Comparison of ENCODE assay signal across 21 cellular contexts in the genomic region with DNA sequence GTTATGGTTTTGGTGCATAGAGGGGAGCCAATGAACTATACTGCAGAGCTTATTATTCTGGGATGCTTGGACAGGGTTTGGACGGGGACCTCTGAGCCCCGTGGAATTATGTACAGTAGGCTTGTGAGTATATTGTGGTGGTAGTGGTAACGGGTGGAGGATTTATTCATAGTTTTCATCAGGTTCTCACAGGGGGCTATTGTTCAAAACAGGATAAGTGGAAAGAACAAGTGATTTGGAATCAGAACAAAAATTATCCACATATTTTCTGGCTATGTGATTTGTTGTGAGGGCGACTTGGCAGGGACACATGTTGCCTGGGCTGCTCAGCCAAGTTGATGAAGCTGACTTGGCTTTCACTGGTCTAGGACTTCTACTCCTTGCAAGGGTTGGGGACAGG.
"Had no signal": no experiment of that assay in that cellular context is flagged by ENCODE, and none has a peak within 500 bp of the region (broad histone marks: within the 10 kb centered on the region; RNA-seq: fewer than 3 reads in every experiment).

No MANE protein-coding gene starts in this region.

- H3K4me1 ChIP-seq: esophagus muscularis mucosa, foreskin keratinocyte, gastroesophageal sphincter had no signal

- H3K4me3 ChIP-seq: coronary artery, dorsolateral prefrontal cortex, esophagus muscularis mucosa, gastroesophageal sphincter, heart left ventricle, hepatocyte, left ventricle myocardium inferior, lower lobe of right lung, mucosa of descending colon had no signal

- H3K27ac ChIP-seq: coronary artery, dorsolateral prefrontal cortex, esophagus muscularis mucosa, foreskin keratinocyte, gastroesophageal sphincter, heart left ventricle, hepatocyte, left ventricle myocardium inferior, lower lobe of right lung had no signal

- DNase-seq: dermis blood vessel endothelial cell; dorsolateral prefrontal cortex; effector CD4-positive, alpha-beta T cell; effector memory CD4-positive, alpha-beta T cell; foreskin keratinocyte; heart left ventricle; hypothalamus; immature natural killer cell; islet precursor cell; kidney; kidney glomerular epithelial cell; left colon; left ventricle myocardium inferior; lower lobe of right lung; mesenchymal stem cell; mucosa of descending colon; naive B cell had no signal

- H3K9me3 ChIP-seq: esophagus muscularis mucosa, gastroesophageal sphincter, heart left ventricle, left ventricle myocardium inferior, lower lobe of right lung, mucosa of descending colon had no signal

- H3K27me3 ChIP-seq: esophagus muscularis mucosa, gastroesophageal sphincter, heart left ventricle, hepatocyte had no signal

- H3K36me3 ChIP-seq: esophagus muscularis mucosa, gastroesophageal sphincter, heart left ventricle, left ventricle myocardium inferior, lower lobe of right lung had no signal
